ENCODE assay signal across 8 cellular contexts in genomic region chrX:48468693-48469691, GRCh38. TPM values are rescaled to one million over a fixed set of nuclear protein-coding genes. Genes with fewer than 3 reads are reported as not detected.
DNase-seq lines count a peak whose midpoint lies in the region; ATAC-seq and TF ChIP-seq lines count a peak whose summit lies in the region.

No MANE protein-coding gene starts in this region.

- peaks cover 5% of the 10 kb centered on the region for H3K27me3 Mint-ChIP-seq in H9 (ENCODE audit: low read depth)
- H3K27me3 Mint-ChIP-seq in activated CD4-positive, alpha-beta T cell treated with anti-CD3 and anti-CD28 coated beads for 36 hours = no peaks in the 10 kb centered on the region

- CTCF ChIA-PET in AG04450 (lab: Charles Lee) = interaction anchor here (0.7 to 1.1 kb wide), 3 partner anchors 386 to 804 kb away, joined by 4 to 5 read pairs (median 4); no protein-coding TSS in a partner anchor
- CTCF ChIA-PET in activated CD4-positive, alpha-beta T cell treated with anti-CD3 and anti-CD28 coated beads for 36 hours (lab: Charles Lee) = interaction anchor here (0.6 to 1.0 kb wide), 3 partner anchors 13 to 426 kb away, joined by 3 read pairs; no protein-coding TSS in a partner anchor

- peaks cover 29 to 43% of the 10 kb centered on the region in 2 experiments for H3K4me1 Mint-ChIP-seq in H9
- H3K4me1 Mint-ChIP-seq in activated CD4-positive, alpha-beta T cell treated with anti-CD3 and anti-CD28 coated beads for 36 hours = peaks cover 35% of the 10 kb centered on the region

- TF ChIP-seq POLR2A in esophagus muscularis mucosa (IDR thresholded peaks at IDR 0.05; ENCODE audit: low read depth) = no peak

- H2AFZ ChIP-seq in H9 (ENCODE audit: low read length) = no peak overlapping the region

- no peak overlapping the region for H3K23ac ChIP-seq in H9 (ENCODE audit: insufficient read length, low read depth, low read length)

- no peak overlapping the region for H2AK5ac ChIP-seq in H9 (ENCODE audit: insufficient read length, low read length)

- no peak overlapping the region for H2BK120ac ChIP-seq in H9 (ENCODE audit: low read depth, low read length, poor library complexity, severe bottlenecking)

- no peaks in the 10 kb centered on the region for H3K79me1 ChIP-seq in H9 (ENCODE audit: insufficient read depth, low read depth, low read length, poor library complexity, severe bottlenecking)

- H3K56ac ChIP-seq in H9 (ENCODE audit: insufficient read length, low read depth, low read length) = no peak overlapping the region

- no peaks in the 10 kb centered on the region for H3K9me3 ChIP-seq in AG04450 (ENCODE audit: control insufficient read depth, insufficient read depth, low read length)
- peaks cover 43% of the 10 kb centered on the region for H3K9me3 ChIP-seq in H9 (ENCODE audit: control insufficient read depth, low read depth, low read length)
- H3K9me3 ChIP-seq in esophagus muscularis mucosa = no peaks in the 10 kb centered on the region

- H3K4me3 ChIP-seq in AG04450 (ENCODE audit: low read depth, low read length) = peak overlapping the region; percentile 49
- peak overlapping the region; percentile 34 to 48 (median 34) for H3K4me3 ChIP-seq in esophagus muscularis mucosa

- H3K27me3 ChIP-seq in AG04450 (ENCODE audit: control insufficient read depth, insufficient read depth, low read length) (no peaks in the 10 kb centered on the region), H9 (ENCODE audit: insufficient read depth, low read length) (no peaks in the 10 kb centered on the region), esophagus muscularis mucosa (peaks cover 0 to 21% (median 0%) of the 10 kb centered on the region in 4 donors)

- H3K4me1 ChIP-seq in H9 (ENCODE audit: insufficient read depth, low read length) = peaks cover 4% of the 10 kb centered on the region; the same call in 1 of the 2 replicates
- peaks cover 0 to 21% (median 16%) of the 10 kb centered on the region in 4 donors for H3K4me1 ChIP-seq in esophagus muscularis mucosa

- H3K36me3 Mint-ChIP-seq in H9 (ENCODE audit: insufficient read depth in 1 of 3, low read depth in 3 of 3) = peaks cover 23 to 29% (median 28%) of the 10 kb centered on the region in 3 experiments
- peaks cover 28% of the 10 kb centered on the region for H3K36me3 Mint-ChIP-seq in activated CD4-positive, alpha-beta T cell treated with anti-CD3 and anti-CD28 coated beads for 36 hours (ENCODE audit: low read depth)

- ATAC-seq in activated CD4-positive, alpha-beta T cell treated with anti-CD3 and anti-CD28 coated beads for 36 hours = peak; percentile 47
- no peak for ATAC-seq in HG02588 (IDR thresholded peaks at IDR 0.05; ENCODE audit: unreplicated experiment)
- no peak for ATAC-seq in HG03097 (IDR thresholded peaks at IDR 0.05; ENCODE audit: low FRiP score, unreplicated experiment)

- H2BK20ac ChIP-seq in H9 (ENCODE audit: low read depth, low read length, poor library complexity, severe bottlenecking) = no peak overlapping the region

- peak overlapping the region; percentile 55 for H3K9ac ChIP-seq in H9 (ENCODE audit: extremely low read depth, insufficient read length, low read length)

- TF ChIP-seq EP300 in esophagus muscularis mucosa (IDR thresholded peaks at IDR 0.05) = no peak

- H3T11ph ChIP-seq in H9 (ENCODE audit: low read length) = no peak overlapping the region

- H4K20me1 ChIP-seq in H9 (ENCODE audit: control insufficient read depth, insufficient read depth, insufficient read length) = no peaks in the 10 kb centered on the region

- H2BK12ac ChIP-seq in H9 (ENCODE audit: insufficient read length, low read depth, low read length) = no peak overlapping the region

- TF ChIP-seq CTCF in AG04450 (IDR thresholded peaks at IDR 0.05; ENCODE audit: low read depth, low read length) = peak; percentile 37
- TF ChIP-seq CTCF in H9 (conservative IDR thresholded peaks at IDR 0.05) = peak; percentile 43
- TF ChIP-seq CTCF in esophagus muscularis mucosa (IDR thresholded peaks at IDR 0.05) = no peak

- WGBS in H9 (ENCODE audit: extremely low coverage, insufficient read length, low lambda C conversion rate) = no CpG with 5 or more reads among the region's 23 CpGs
- WGBS in esophagus muscularis mucosa = 50% methylated on average over 17 of the region's 23 CpGs

- no peaks in the 10 kb centered on the region for H3K36me3 ChIP-seq in esophagus muscularis mucosa

- peak overlapping the region; percentile 83 to 90 for H3K4me3 Mint-ChIP-seq in H9
- peak overlapping the region; percentile 89 for H3K4me3 Mint-ChIP-seq in activated CD4-positive, alpha-beta T cell treated with anti-CD3 and anti-CD28 coated beads for 36 hours

- no peak overlapping the region for H3K14ac ChIP-seq in H9 (ENCODE audit: insufficient read depth, low read length)

- peak overlapping the region; percentile 69 for H3K4me2 ChIP-seq in H9 (ENCODE audit: insufficient read depth, insufficient read length, low read length)

- H3K23me2 ChIP-seq in H9 (ENCODE audit: insufficient read length, low read depth, low read length, poor library complexity, severe bottlenecking) = peaks cover 8% of the 10 kb centered on the region

- POLR2A ChIA-PET in AG04450 (lab: Yijun Ruan, JAX) = no interaction called here
- POLR2A ChIA-PET in activated CD4-positive, alpha-beta T cell treated with anti-CD3 and anti-CD28 coated beads for 36 hours (lab: Charles Lee) = interaction anchor here (0.9 kb wide), 1 partner anchor 71 kb away, joined by 3 read pairs; the partner anchor contains the start of gene TBC1D25

- H3K4ac ChIP-seq in H9 (ENCODE audit: low read depth, low read length) = no peak overlapping the region

- no peaks in the 10 kb centered on the region for H3K79me2 ChIP-seq in H9 (ENCODE audit: insufficient read depth, low read length)

- H4K5ac ChIP-seq in H9 (ENCODE audit: insufficient read length, low read depth, low read length) = no peak overlapping the region

- no peak overlapping the region for H4K91ac ChIP-seq in H9 (ENCODE audit: insufficient read length, low read depth, low read length)

- H2BK5ac ChIP-seq in H9 (ENCODE audit: insufficient read length, low read length) = no peak overlapping the region

- peaks cover 80 to 88% of the 10 kb centered on the region in 2 experiments for H3K9me3 Mint-ChIP-seq in H9
- no peaks in the 10 kb centered on the region for H3K9me3 Mint-ChIP-seq in activated CD4-positive, alpha-beta T cell treated with anti-CD3 and anti-CD28 coated beads for 36 hours (ENCODE audit: low read depth)

- no peak overlapping the region for H2BK15ac ChIP-seq in H9 (ENCODE audit: low read depth, low read length)

- no peak overlapping the region for H3K18ac ChIP-seq in H9 (ENCODE audit: insufficient read length, low read depth, low read length)

- DNase-seq in AG04450 (ENCODE audit: low read depth, low spot score) = no peak
- DNase-seq in H9 = peak; percentile 36
- peak; percentile 61 for DNase-seq in activated CD4-positive, alpha-beta T cell treated with anti-CD3 and anti-CD28 coated beads for 36 hours
- DNase-seq in esophagus muscularis mucosa (ENCODE audit: extremely low spot score) = no peak
- DNase-seq in stimulated activated CD4-positive, alpha-beta T cell treated with anti-CD3 and anti-CD28 coated beads, Interleukin-2, amount 100 ng/mL, for 24 hours = peak; percentile 47 to 59
- DNase-seq in HuH-7.5 (ENCODE audit: low spot score) = no peak

- intact Hi-C loops in activated CD4-positive, alpha-beta T cell treated with anti-CD3 and anti-CD28 coated beads for 36 hours (cut with DNase I, micrococcal nuclease) = loop anchor here (2.0 to 5.0 kb wide), 4 partner anchors 38 to 387 kb away; partner anchors contain the start of genes EBP (in 1 of the 2) and PORCN (in 1 of the 2)
- intact Hi-C loops in esophagus muscularis mucosa (cut with DNase I) = no loop called here

- H4K8ac ChIP-seq in H9 (replicated peaks; ENCODE audit: insufficient read length, low read depth, low read length) = no peak overlapping the region

- H3K27ac Mint-ChIP-seq in H9 = peak overlapping the region in 1 of 3 experiments; percentile 65; a peak in 3 of 7 replicates
- peak overlapping the region; percentile 95 for H3K27ac Mint-ChIP-seq in activated CD4-positive, alpha-beta T cell treated with anti-CD3 and anti-CD28 coated beads for 36 hours

- H3K27ac ChIP-seq in AG04450 (ENCODE audit: low read depth, low read length) (no peak overlapping the region), H9 (ENCODE audit: insufficient read length, low read depth, low read length) (no peak overlapping the region), esophagus muscularis mucosa (replicated peaks in 1 of 4) (no peak overlapping the region)

RNA-seq across cellular contexts. Expression of gene SLC38A5, which starts 1.1 kb away (rescaled TPM):
- polyA plus RNA-seq in AG04450 (2011; rRNA removed) = 19.1 and 22.3 TPM in 2 replicates
- 33.1 and 44.6 TPM in 2 replicates for polyA minus RNA-seq in AG04450 (2011; rRNA and poly(A)+ RNA removed)
- 25.1 and 28.3 TPM in 2 replicates for total RNA-seq in H9 (2021)
- 10 to 100 TPM; 83.5 to 98.1 TPM for total RNA-seq in activated CD4-positive, alpha-beta T cell treated with anti-CD3 and anti-CD28 coated beads for 36 hours
- total RNA-seq in esophagus muscularis mucosa = 1 to 10 TPM; 2.5 to 7.9 (median 7.4) TPM

RNA-seq across cellular contexts. Expression of gene FTSJ1, which starts 7.0 kb away (rescaled TPM):
- 19.7 and 26.3 TPM in 2 replicates for polyA plus RNA-seq in AG04450 (2011; rRNA removed)
- 18.3 and 19.3 TPM in 2 replicates for polyA minus RNA-seq in AG04450 (2011; rRNA and poly(A)+ RNA removed)
- 49.4 and 52.8 TPM in 2 replicates for total RNA-seq in H9 (2021)
- 10 to 100 TPM; 73.0 to 93.7 TPM for total RNA-seq in activated CD4-positive, alpha-beta T cell treated with anti-CD3 and anti-CD28 coated beads for 36 hours
- total RNA-seq in esophagus muscularis mucosa = 10 to 100 TPM; 38.5 to 47.3 (median 43.9) TPM

RNA-seq across cellular contexts. Expression of gene PORCN, which starts 39.8 kb away (rescaled TPM):
- 8.4 and 11.6 TPM in 2 replicates for polyA plus RNA-seq in AG04450 (2011; rRNA removed)
- polyA minus RNA-seq in AG04450 (2011; rRNA and poly(A)+ RNA removed) = 9.0 and 10.5 TPM in 2 replicates
- total RNA-seq in H9 (2021) = 12.6 and 13.2 TPM in 2 replicates
- total RNA-seq in activated CD4-positive, alpha-beta T cell treated with anti-CD3 and anti-CD28 coated beads for 36 hours = 1 to 10 TPM; 6.9 to 9.0 TPM
- 10 to 100 TPM; 15.0 to 21.5 (median 18.9) TPM for total RNA-seq in esophagus muscularis mucosa

RNA-seq across cellular contexts. Expression of gene EBP, which starts 52.6 kb away (rescaled TPM):
- polyA plus RNA-seq in AG04450 (2011; rRNA removed) = 19.8 and 23.8 TPM in 2 replicates
- polyA minus RNA-seq in AG04450 (2011; rRNA and poly(A)+ RNA removed) = 35.1 and 41.7 TPM in 2 replicates
- total RNA-seq in H9 (2021) = 117 and 124 TPM in 2 replicates
- 100 to 1,000 TPM; 137 to 140 TPM for total RNA-seq in activated CD4-positive, alpha-beta T cell treated with anti-CD3 and anti-CD28 coated beads for 36 hours
- total RNA-seq in esophagus muscularis mucosa = 10 to 100 TPM; 15.7 to 20.7 (median 17.4) TPM

RNA-seq across cellular contexts. Expression of gene SSX4B, which starts 57.2 kb away (rescaled TPM):
- polyA plus RNA-seq in AG04450 (2011; rRNA removed) = not detected in 2 replicates
- polyA minus RNA-seq in AG04450 (2011; rRNA and poly(A)+ RNA removed) = not detected in 2 replicates
- 0.29 TPM in 1 of 2 replicates, not detected in the other for total RNA-seq in H9 (2021)
- not detected for total RNA-seq in activated CD4-positive, alpha-beta T cell treated with anti-CD3 and anti-CD28 coated beads for 36 hours
- total RNA-seq in esophagus muscularis mucosa = not detected

Comparison
In these comparisons a context has a peak if more than half of its experiments do, and no peak if none do; other contexts are left out.
1. DNase-seq: peak in H9 (single experiment), activated CD4-positive, alpha-beta T cell treated with anti-CD3 and anti-CD28 coated beads for 36 hours (single experiment) and stimulated activated CD4-positive, alpha-beta T cell treated with anti-CD3 and anti-CD28 coated beads, Interleukin-2, amount 100 ng/mL, for 24 hours (2 of 2); none in AG04450 (single experiment), esophagus muscularis mucosa (single experiment) and HuH-7.5 (single experiment).
2. CTCF ChIP-seq: peak in AG04450 (single experiment) and H9 (single experiment); none in esophagus muscularis mucosa (0 of 3).